In the genomic region with DNA sequence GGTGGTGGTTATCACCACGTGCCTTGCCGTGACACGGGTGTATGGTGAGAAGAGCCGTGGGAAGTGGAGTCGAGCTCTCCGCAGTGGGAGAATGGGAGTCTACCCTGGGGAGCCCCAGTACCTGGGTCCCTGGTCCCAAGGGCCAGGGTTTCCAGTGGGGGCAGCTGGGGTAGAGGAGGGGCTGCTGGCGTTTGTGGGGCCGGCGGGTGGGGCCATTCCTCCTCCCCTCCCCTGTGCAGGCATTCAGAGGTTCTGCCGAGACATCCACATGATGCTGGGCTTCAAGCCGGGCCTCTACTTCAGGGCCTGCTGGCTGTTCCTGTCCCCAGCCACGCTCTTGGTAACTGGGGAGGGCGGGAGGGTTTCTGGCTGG, we compare ENCODE assay signal across 24 cellular contexts. TPM values are rescaled to one million over a fixed set of nuclear protein-coding genes. Genes with fewer than 3 reads are reported as not detected.
DNase-seq lines count a peak whose midpoint lies in the region; ATAC-seq, FAIRE-seq and TF ChIP-seq lines count a peak whose summit lies in the region.
"Had no signal": no experiment of that assay in that cellular context is flagged by ENCODE, and none has a peak within 500 bp of the region (broad histone marks: within the 10 kb centered on the region; RNA-seq: fewer than 3 reads in every experiment).

No MANE protein-coding gene starts in this region.

- TF ChIP-seq CTCF in GM23338 (conservative IDR thresholded peaks at IDR 0.05; ENCODE audit: low read depth in 2 of 2) (no peak), kidney (IDR thresholded peaks at IDR 0.05; ENCODE audit: borderline replicate concordance, extremely low read depth, insufficient read depth) (no peak), neural progenitor cell (IDR thresholded peaks at IDR 0.05) (no peak)

- no peaks in the 10 kb centered on the region for H3K9me3 ChIP-seq in kidney (ENCODE audit: control insufficient read depth in 1 of 2, low read length in 2 of 2)
- H3K9me3 ChIP-seq in neural progenitor cell (ENCODE audit: low read depth): no peaks in the 10 kb centered on the region
- H3K9me3 ChIP-seq: A549, BE2C had no signal

- H3K4me2 ChIP-seq in GM23338: no peak overlapping the region
- H3K4me2 ChIP-seq in neural progenitor cell: no peak overlapping the region
- H3K4me2 ChIP-seq: A549 had no signal

- H3K4me1 Mint-ChIP-seq in GM23338: peaks cover 23% of the 10 kb centered on the region
- H3K4me1 Mint-ChIP-seq in neural progenitor cell: peaks cover 9% of the 10 kb centered on the region

- H3K9me3 Mint-ChIP-seq in GM23338 (no peaks in the 10 kb centered on the region; the same call in 2 of the 3 replicates), neural progenitor cell (no peaks in the 10 kb centered on the region)
- H3K9me3 Mint-ChIP-seq: CD4-positive, alpha-beta memory T cell had no signal

- intact Hi-C loops in kidney (cut with DNase I): no loop called here

- H3K27me3 ChIP-seq in GM23338 (ENCODE audit: insufficient read depth) (no peaks in the 10 kb centered on the region), neural progenitor cell (peaks cover under 1% of the 10 kb centered on the region)
- H3K27me3 ChIP-seq: BE2C had no signal

- H3F3A ChIP-seq in GM23338 (replicated peaks; ENCODE audit: low read depth) (no peaks in the 10 kb centered on the region), neural progenitor cell (ENCODE audit: low read depth) (peaks cover 10% of the 10 kb centered on the region)

- no peaks in the 10 kb centered on the region for H4K20me1 ChIP-seq in GM23338 (replicated peaks; ENCODE audit: insufficient read depth)
- H4K20me1 ChIP-seq in neural progenitor cell (ENCODE audit: low read depth): no peaks in the 10 kb centered on the region

- H3K27ac ChIP-seq in GM23338 (ENCODE audit: low read depth) (no peak overlapping the region), kidney (ENCODE audit: low read depth in 2 of 2, low read length in 2 of 2) (no peak overlapping the region), neural progenitor cell (no peak overlapping the region)
- H3K27ac ChIP-seq: A549 had no signal

- H3K36me3 ChIP-seq in GM23338 (ENCODE audit: insufficient read depth) (no peaks in the 10 kb centered on the region), kidney (ENCODE audit: control insufficient read depth in 1 of 2, insufficient read depth in 2 of 2, low read length in 2 of 2) (no peaks in the 10 kb centered on the region), neural progenitor cell (no peaks in the 10 kb centered on the region)
- H3K36me3 ChIP-seq: BE2C had no signal

- H3K9ac ChIP-seq in kidney (ENCODE audit: low read length in 2 of 2) (no peak overlapping the region), neural progenitor cell (no peak overlapping the region)

- no peaks in the 10 kb centered on the region; the same call in 1 of the 2 replicates for H3K4me1 ChIP-seq in GM23338 (ENCODE audit: insufficient read depth)
- H3K4me1 ChIP-seq in kidney (ENCODE audit: control insufficient read depth in 1 of 2, insufficient read depth in 1 of 2, low read depth in 1 of 2, low read length in 2 of 2): no peaks in the 10 kb centered on the region
- H3K4me1 ChIP-seq in neural progenitor cell: peaks cover 7% of the 10 kb centered on the region
- H3K4me1 ChIP-seq: BE2C had no signal

- H3K4me3 ChIP-seq in GM23338 (no peak overlapping the region), kidney (ENCODE audit: low read length in 2 of 2) (no peak overlapping the region), neural progenitor cell (no peak overlapping the region)
- H3K4me3 ChIP-seq: A549 had no signal

- H3K4me3 Mint-ChIP-seq in GM23338: no peak overlapping the region
- H3K4me3 Mint-ChIP-seq in neural progenitor cell: no peak overlapping the region
- H3K4me3 Mint-ChIP-seq: CD4-positive, alpha-beta memory T cell; H9 had no signal

- H3K79me2 ChIP-seq in GM23338 (replicated peaks; ENCODE audit: insufficient read depth) (no peaks in the 10 kb centered on the region), neural progenitor cell (ENCODE audit: low read depth) (no peaks in the 10 kb centered on the region)

- H2AFZ ChIP-seq in GM23338 (no peak overlapping the region), neural progenitor cell (replicated peaks) (no peak overlapping the region)

- FAIRE-seq in kidney (lab: Jason Lieb, UNC): no peak
- FAIRE-seq: A549, GM12891, GM18507 had no signal

- DNase-seq in GM23338 (ENCODE audit: low spot score) (no peak), kidney (peak; percentile 43), neural progenitor cell (ENCODE audit: low spot score) (no peak), NAMALWA (ENCODE audit: low spot score) (no peak), NCI-H524 treated with DMSO at 0.1 percent for 48 hours (lab: John Stamatoyannopoulos, UW) (no peak)
- DNase-seq: 8988T; ACHN; AML-193; BE2C; C1 segment of cervical spinal cord; Calu3; CD4-positive, alpha-beta memory T cell; COR-L47; DMS53; DMS79 treated with DMSO at 0.1 percent for 48 hours; GF-D8; H9 had no signal

- peaks cover 6% of the 10 kb centered on the region for H3K27me3 Mint-ChIP-seq in GM23338 (ENCODE audit: insufficient read depth, low read depth, poor library complexity)
- peaks cover 17% of the 10 kb centered on the region for H3K27me3 Mint-ChIP-seq in neural progenitor cell (ENCODE audit: insufficient read depth, low read depth)

- ATAC-seq in GM23338: no peak
- no peak for ATAC-seq in HG03097 (IDR thresholded peaks at IDR 0.05; ENCODE audit: low FRiP score, unreplicated experiment)
- ATAC-seq: A549, HCT116 had no signal

- H3K36me3 Mint-ChIP-seq in GM23338 (ENCODE audit: low read depth) (no peaks in the 10 kb centered on the region; the same call in 2 of the 3 replicates), neural progenitor cell (no peaks in the 10 kb centered on the region)
- H3K36me3 Mint-ChIP-seq: CD4-positive, alpha-beta memory T cell had no signal

- H3K27ac Mint-ChIP-seq in GM23338 (peak overlapping the region; percentile 51; the same call in 1 of the 2 replicates), neural progenitor cell (peak overlapping the region; percentile 37)
- H3K27ac Mint-ChIP-seq: CD4-positive, alpha-beta memory T cell; H9 had no signal

- no peaks in the 10 kb centered on the region for H3K9me2 ChIP-seq in GM23338 (ENCODE audit: insufficient read depth)

TF ChIP-seq in GM23338, 12 proteins besides CTCF, POLR2A, EP300 and RAD21 (continues in another document):
- TF ChIP-seq JUNB (IDR thresholded peaks at IDR 0.05; ENCODE audit: unreplicated experiment) (no peak), EZH2 (IDR thresholded peaks at IDR 0.05; ENCODE audit: low read depth, unreplicated experiment) (no peak), CREB1 (CRISPR knock-in tag; IDR thresholded peaks at IDR 0.05; ENCODE audit: low read depth) (no peak), NANOG (IDR thresholded peaks at IDR 0.05; ENCODE audit: borderline replicate concordance) (no peak), STAT1 (IDR thresholded peaks at IDR 0.05; ENCODE audit: unreplicated experiment) (no peak)
- TF ChIP-seq, protein P1, sequence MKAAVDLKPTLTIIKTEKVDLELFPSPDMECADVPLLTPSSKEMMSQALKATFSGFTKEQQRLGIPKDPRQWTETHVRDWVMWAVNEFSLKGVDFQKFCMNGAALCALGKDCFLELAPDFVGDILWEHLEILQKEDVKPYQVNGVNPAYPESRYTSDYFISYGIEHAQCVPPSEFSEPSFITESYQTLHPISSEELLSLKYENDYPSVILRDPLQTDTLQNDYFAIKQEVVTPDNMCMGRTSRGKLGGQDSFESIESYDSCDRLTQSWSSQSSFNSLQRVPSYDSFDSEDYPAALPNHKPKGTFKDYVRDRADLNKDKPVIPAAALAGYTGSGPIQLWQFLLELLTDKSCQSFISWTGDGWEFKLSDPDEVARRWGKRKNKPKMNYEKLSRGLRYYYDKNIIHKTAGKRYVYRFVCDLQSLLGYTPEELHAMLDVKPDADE (IDR thresholded peaks at IDR 0.05): no peak
- TF ChIP-seq, protein P2, sequence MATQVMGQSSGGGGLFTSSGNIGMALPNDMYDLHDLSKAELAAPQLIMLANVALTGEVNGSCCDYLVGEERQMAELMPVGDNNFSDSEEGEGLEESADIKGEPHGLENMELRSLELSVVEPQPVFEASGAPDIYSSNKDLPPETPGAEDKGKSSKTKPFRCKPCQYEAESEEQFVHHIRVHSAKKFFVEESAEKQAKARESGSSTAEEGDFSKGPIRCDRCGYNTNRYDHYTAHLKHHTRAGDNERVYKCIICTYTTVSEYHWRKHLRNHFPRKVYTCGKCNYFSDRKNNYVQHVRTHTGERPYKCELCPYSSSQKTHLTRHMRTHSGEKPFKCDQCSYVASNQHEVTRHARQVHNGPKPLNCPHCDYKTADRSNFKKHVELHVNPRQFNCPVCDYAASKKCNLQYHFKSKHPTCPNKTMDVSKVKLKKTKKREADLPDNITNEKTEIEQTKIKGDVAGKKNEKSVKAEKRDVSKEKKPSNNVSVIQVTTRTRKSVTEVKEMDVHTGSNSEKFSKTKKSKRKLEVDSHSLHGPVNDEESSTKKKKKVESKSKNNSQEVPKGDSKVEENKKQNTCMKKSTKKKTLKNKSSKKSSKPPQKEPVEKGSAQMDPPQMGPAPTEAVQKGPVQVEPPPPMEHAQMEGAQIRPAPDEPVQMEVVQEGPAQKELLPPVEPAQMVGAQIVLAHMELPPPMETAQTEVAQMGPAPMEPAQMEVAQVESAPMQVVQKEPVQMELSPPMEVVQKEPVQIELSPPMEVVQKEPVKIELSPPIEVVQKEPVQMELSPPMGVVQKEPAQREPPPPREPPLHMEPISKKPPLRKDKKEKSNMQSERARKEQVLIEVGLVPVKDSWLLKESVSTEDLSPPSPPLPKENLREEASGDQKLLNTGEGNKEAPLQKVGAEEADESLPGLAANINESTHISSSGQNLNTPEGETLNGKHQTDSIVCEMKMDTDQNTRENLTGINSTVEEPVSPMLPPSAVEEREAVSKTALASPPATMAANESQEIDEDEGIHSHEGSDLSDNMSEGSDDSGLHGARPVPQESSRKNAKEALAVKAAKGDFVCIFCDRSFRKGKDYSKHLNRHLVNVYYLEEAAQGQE (IDR thresholded peaks at IDR 0.05; ENCODE audit: unreplicated experiment): no peak

RNA-seq across cellular contexts. Expression of a gene that starts 14.7 kb away (rescaled TPM):
- not detected in 2 replicates for total RNA-seq in GM23338 (2014; rRNA removed; shearing (Covaris generic))
- polyA plus RNA-seq in GM23338 (2016; fragmentation: Nextera tagmentation; extraction: Ambion mirVana): not detected in 2 replicates
- total RNA-seq in kidney: not detected
- polyA plus RNA-seq in kidney (ENCODE audit: insufficient read depth, low read depth, low replicate concordance): not detected
- not detected in 2 replicates for total RNA-seq in neural progenitor cell (ENCODE audit: low replicate concordance)
- total RNA-seq: Calu3; CD4-positive, alpha-beta memory T cell; G401; H4; H9 had no signal
- polyA plus RNA-seq: A549; CD4-positive, alpha-beta memory T cell had no signal

RNA-seq across cellular contexts. Expression of a gene that starts 38.0 kb away (rescaled TPM):
- total RNA-seq in GM23338 (2014; rRNA removed; shearing (Covaris generic)): not detected in 2 replicates
- polyA plus RNA-seq in GM23338 (2016; fragmentation: Nextera tagmentation; extraction: Ambion mirVana) (not detected in 2 replicates), kidney (ENCODE audit: insufficient read depth, low read depth, low replicate concordance) (0.39 TPM)
- total RNA-seq in kidney (not detected), neural progenitor cell (ENCODE audit: low replicate concordance) (not detected in 2 replicates)
- total RNA-seq: Calu3; CD4-positive, alpha-beta memory T cell; G401; H4 had no signal
- polyA plus RNA-seq: A549; CD4-positive, alpha-beta memory T cell had no signal

RNA-seq across cellular contexts. Expression of a gene that starts 48.9 kb away (rescaled TPM):
- total RNA-seq in GM23338 (2014; rRNA removed; shearing (Covaris generic)): 7.1 and 11.3 TPM in 2 replicates
- polyA plus RNA-seq in GM23338 (2016; fragmentation: Nextera tagmentation; extraction: Ambion mirVana) (4.1 and 4.5 TPM in 2 replicates), kidney (ENCODE audit: insufficient read depth, low read depth, low replicate concordance) (50.4 TPM)
- total RNA-seq in kidney (104 TPM), neural progenitor cell (ENCODE audit: low replicate concordance) (8.9 and 16.6 TPM in 2 replicates)
- total RNA-seq: Calu3; CD4-positive, alpha-beta memory T cell had no signal
- polyA plus RNA-seq: CD4-positive, alpha-beta memory T cell had no signal
